11 cellular contexts compared by ENCODE assay signal in the genomic region with DNA sequence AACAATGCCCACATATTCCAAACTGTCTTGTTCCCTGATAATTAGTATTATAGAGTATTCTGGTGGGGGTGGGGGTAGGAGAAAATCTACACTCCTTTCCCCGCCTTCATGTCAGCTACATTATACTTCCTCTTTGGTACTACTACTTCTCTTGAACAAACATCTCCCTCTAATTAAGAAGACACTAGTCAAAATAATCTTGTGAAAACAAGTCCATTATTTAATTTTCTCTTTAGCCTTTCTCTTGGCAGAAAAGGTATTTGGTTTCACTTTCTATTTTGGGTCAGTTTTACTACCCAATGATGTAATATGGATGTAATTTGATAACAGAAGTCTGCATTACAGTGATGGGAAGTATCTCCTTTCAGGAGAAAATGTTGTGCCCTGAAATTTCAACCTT. TPM values are rescaled to one million over a fixed set of nuclear protein-coding genes. Genes with fewer than 3 reads are reported as not detected.
DNase-seq lines count a peak whose midpoint lies in the region; ATAC-seq and TF ChIP-seq lines count a peak whose summit lies in the region.
"Had no signal": no experiment of that assay in that cellular context is flagged by ENCODE, and none has a peak within 500 bp of the region (broad histone marks: within the 10 kb centered on the region; RNA-seq: fewer than 3 reads in every experiment).

No MANE protein-coding gene starts in this region.

- TF ChIP-seq CTCF in choroid plexus epithelial cell (conservative IDR thresholded peaks at IDR 0.05; ENCODE audit: low read depth, low read length) = no peak
- TF ChIP-seq CTCF in psoas muscle (IDR thresholded peaks at IDR 0.05) = no peak

- H3K4me1 ChIP-seq in psoas muscle = peaks cover 11% of the 10 kb centered on the region

- ATAC-seq in psoas muscle (no peak), HG03196 (IDR thresholded peaks at IDR 0.05; ENCODE audit: unreplicated experiment) (no peak)

- H3K4me3 ChIP-seq in choroid plexus epithelial cell (ENCODE audit: low read depth, low read length) (peak overlapping the region; percentile 49), psoas muscle (peak overlapping the region; percentile 27)
- H3K4me3 ChIP-seq: BLaER1 had no signal

- intact Hi-C loops in psoas muscle (cut with DNase I) = no loop called here

- peak; percentile 14 for DNase-seq in SIG-M5 treated with dmso at 0.1 percent for 504 hours (lab: John Stamatoyannopoulos, UW; ENCODE audit: unreplicated experiment)
- DNase-seq in SIG-M5 (lab: John Stamatoyannopoulos, UW) = no peak
- DNase-seq in NCI-H526 (lab: John Stamatoyannopoulos, UW) = peak; percentile 23 to 38
- DNase-seq in choroid plexus epithelial cell (ENCODE audit: low read depth) = peak; percentile 71
- DNase-seq in psoas muscle = no peak
- DNase-seq in HuH-7.5 (ENCODE audit: low spot score) = no peak
- DNase-seq in effector CD8-positive, alpha-beta T cell (lab: John Stamatoyannopoulos, UW) = no peak
- DNase-seq: stimulated activated CD4-positive, alpha-beta T cell treated with anti-CD3 and anti-CD28 coated beads, Interleukin-4, amount 100 ng/mL, for 1 hour had no signal

- no peaks in the 10 kb centered on the region for H3K36me3 ChIP-seq in psoas muscle (ENCODE audit: insufficient read depth in 1 of 2, low read depth in 1 of 2)
- H3K36me3 ChIP-seq: BLaER1 had no signal

- 49 to 58% (median 53%) methylated on average over 1 of the region's 1 CpG for WGBS in psoas muscle, 3 donors

- H3K9me3 ChIP-seq in psoas muscle = peaks cover 4% of the 10 kb centered on the region

- no peaks in the 10 kb centered on the region for H3K27me3 ChIP-seq in psoas muscle (ENCODE audit: insufficient read depth in 3 of 3, low read length in 2 of 3)
- H3K27me3 ChIP-seq: BLaER1 had no signal

- no peak overlapping the region for H3K27ac ChIP-seq in psoas muscle
- H3K27ac ChIP-seq: BLaER1 had no signal

RNA-seq across cellular contexts. Expression of gene NTMT2, which starts 22.5 kb away (rescaled TPM):
- total RNA-seq in psoas muscle = under 1 TPM in 1 of 4 donors, not detected in 3; 0.28 TPM
- not detected for polyA plus RNA-seq in psoas muscle
- total RNA-seq: activated CD8-positive, alpha-beta memory T cell treated with anti-CD3 and anti-CD28 coated beads for 36 hours had no signal

Comparison
In these comparisons a context has a peak if more than half of its experiments do, and no peak if none do; other contexts are left out.
1. DNase-seq: peak in SIG-M5 treated with dmso at 0.1 percent for 504 hours (single experiment), NCI-H526 (2 of 2) and choroid plexus epithelial cell (single experiment); none in SIG-M5 (single experiment), psoas muscle (0 of 2), HuH-7.5 (single experiment) and effector CD8-positive, alpha-beta T cell (single experiment).